Comparison of ENCODE assay signal across 17 cellular contexts in genomic region chr14:58198086-58198485, GRCh38. TPM values are rescaled to one million over a fixed set of nuclear protein-coding genes. Genes with fewer than 3 reads are reported as not detected.
DNase-seq lines count a peak whose midpoint lies in the region; ATAC-seq and TF ChIP-seq lines count a peak whose summit lies in the region.
"Had no signal": no experiment of that assay in that cellular context is flagged by ENCODE, and none has a peak within 500 bp of the region (broad histone marks: within the 10 kb centered on the region; RNA-seq: fewer than 3 reads in every experiment).

No MANE protein-coding gene starts in this region.

- POLR2A ChIA-PET in activated CD4-positive, alpha-beta memory T cell treated with anti-CD3 and anti-CD28 coated beads for 36 hours (lab: Charles Lee), result interaction anchor here (0.6 kb wide), 1 partner anchor 101 kb away, joined by 3 read pairs; no protein-coding TSS in a partner anchor
- POLR2A ChIA-PET in activated CD4-positive, alpha-beta memory T cell treated with anti-CD3 and anti-CD28 coated beads, Interleukin-2, amount 10 ng/mL, durations not matched to agents 7 days and 5 days (lab: Charles Lee), result interaction anchor here (1.2 to 3.1 kb wide), 2 partner anchors 15 to 46 kb away, joined by 4 to 16 read pairs; partner anchors contain the start of gene PSMA3
- POLR2A ChIA-PET in CD4-positive, alpha-beta T cell (lab: Charles Lee), result interaction anchor here (0.6 to 2.7 kb wide), 2 partner anchors 100 to 1265 kb away, joined by 3 to 43 read pairs; partner anchors contain the start of gene ARID4A
- POLR2A ChIA-PET in T-cell (lab: Charles Lee), result interaction anchor here (0.6 to 1.1 kb wide), 4 partner anchors 10 to 903 kb away, joined by 4 to 6 read pairs (median 4); no protein-coding TSS in a partner anchor
- POLR2A ChIA-PET in naive thymus-derived CD8-positive, alpha-beta T cell (lab: Charles Lee), result interaction anchor here (0.6 to 4.3 kb wide), 4 partner anchors 17 to 929 kb away, joined by 3 to 28 read pairs (median 6); partner anchors contain the start of genes AP5M1, ARID4A, EXOC5 and KIAA0586

- H3K36me3 Mint-ChIP-seq in activated CD4-positive, alpha-beta memory T cell treated with anti-CD3 and anti-CD28 coated beads for 36 hours, result no peaks in the 10 kb centered on the region
- no peaks in the 10 kb centered on the region for H3K36me3 Mint-ChIP-seq in activated CD4-positive, alpha-beta memory T cell treated with anti-CD3 and anti-CD28 coated beads, Interleukin-2, amount 10 ng/mL, durations not matched to agents 7 days and 5 days (ENCODE audit: low read depth)
- H3K36me3 Mint-ChIP-seq in CD4-positive, alpha-beta T cell (ENCODE audit: low read depth), result peaks cover 15% of the 10 kb centered on the region
- H3K36me3 Mint-ChIP-seq in T-cell (no peaks in the 10 kb centered on the region), glutamatergic neuron (ENCODE audit: unreplicated experiment) (no peaks in the 10 kb centered on the region)
- H3K36me3 Mint-ChIP-seq in naive thymus-derived CD8-positive, alpha-beta T cell, result peaks cover 0 to 5% (median 0%) of the 10 kb centered on the region in 3 donors

- no peak for ATAC-seq in CD4-positive, alpha-beta T cell (ENCODE audit: poor library complexity)
- ATAC-seq in T-cell (replicated peaks in 1 of 4) (no peak), GM21367 (IDR thresholded peaks at IDR 0.05; ENCODE audit: unreplicated experiment) (no peak), mucosa of descending colon (no peak)
- no peak for ATAC-seq in naive thymus-derived CD8-positive, alpha-beta T cell
- ATAC-seq: HCT116 had no signal

- H3K9me3 ChIP-seq in CD4-positive, alpha-beta T cell (ENCODE audit: control insufficient read depth, low read length), result no peaks in the 10 kb centered on the region
- no peaks in the 10 kb centered on the region for H3K9me3 ChIP-seq in mucosa of descending colon
- H3K9me3 ChIP-seq: BLaER1, Caco-2 had no signal

- H3K4me3 Mint-ChIP-seq in activated CD4-positive, alpha-beta memory T cell treated with anti-CD3 and anti-CD28 coated beads for 36 hours, result peak overlapping the region; percentile 10
- no peak overlapping the region for H3K4me3 Mint-ChIP-seq in activated CD4-positive, alpha-beta memory T cell treated with anti-CD3 and anti-CD28 coated beads, Interleukin-2, amount 10 ng/mL, durations not matched to agents 7 days and 5 days
- H3K4me3 Mint-ChIP-seq in CD4-positive, alpha-beta T cell, result peak overlapping the region; percentile 92
- H3K4me3 Mint-ChIP-seq in T-cell (peak overlapping the region in 2 of 3 donors; percentile 10 to 96), glutamatergic neuron (ENCODE audit: unreplicated experiment) (no peak overlapping the region)
- H3K4me3 Mint-ChIP-seq in naive thymus-derived CD8-positive, alpha-beta T cell, result peak overlapping the region in 7 of 10 donors; percentile 6 to 68 (median 42)

- no peaks in the 10 kb centered on the region for H3K36me3 ChIP-seq in mucosa of descending colon (ENCODE audit: low read depth)

- no peak for DNase-seq in activated CD4-positive, alpha-beta memory T cell treated with anti-CD3 and anti-CD28 coated beads for 36 hours
- no peak for DNase-seq in activated CD4-positive, alpha-beta memory T cell treated with anti-CD3 and anti-CD28 coated beads, Interleukin-2, amount 10 ng/mL, durations not matched to agents 7 days and 5 days
- DNase-seq in CD4-positive, alpha-beta T cell, result no peak
- peak in 1 of 34 experiments; percentile 1 for DNase-seq in T-cell
- DNase-seq in naive thymus-derived CD8-positive, alpha-beta T cell, result peak in 2 of 10 donors; percentile 4 to 17
- DNase-seq in mucosa of descending colon, result no peak
- DNase-seq in glutamatergic neuron, result no peak
- DNase-seq: Caco-2, DMS53, NCI-H1092, NCI-H226, NCI-H526 treated with DMSO at 0.1 percent for 48 hours, OCI-M1 had no signal

- H3K9me3 Mint-ChIP-seq in activated CD4-positive, alpha-beta memory T cell treated with anti-CD3 and anti-CD28 coated beads for 36 hours, result no peaks in the 10 kb centered on the region
- H3K9me3 Mint-ChIP-seq in activated CD4-positive, alpha-beta memory T cell treated with anti-CD3 and anti-CD28 coated beads, Interleukin-2, amount 10 ng/mL, durations not matched to agents 7 days and 5 days, result no peaks in the 10 kb centered on the region
- H3K9me3 Mint-ChIP-seq in CD4-positive, alpha-beta T cell, result no peaks in the 10 kb centered on the region
- no peaks in the 10 kb centered on the region for H3K9me3 Mint-ChIP-seq in T-cell
- no peaks in the 10 kb centered on the region for H3K9me3 Mint-ChIP-seq in naive thymus-derived CD8-positive, alpha-beta T cell
- peaks cover 7% of the 10 kb centered on the region for H3K9me3 Mint-ChIP-seq in glutamatergic neuron (ENCODE audit: unreplicated experiment)

- no peaks in the 10 kb centered on the region for H3K27me3 ChIP-seq in CD4-positive, alpha-beta T cell (ENCODE audit: control insufficient read depth, insufficient read depth, low read length)
- H3K27me3 ChIP-seq: BLaER1 had no signal

- H3K27me3 Mint-ChIP-seq in activated CD4-positive, alpha-beta memory T cell treated with anti-CD3 and anti-CD28 coated beads for 36 hours, result no peaks in the 10 kb centered on the region
- H3K27me3 Mint-ChIP-seq in activated CD4-positive, alpha-beta memory T cell treated with anti-CD3 and anti-CD28 coated beads, Interleukin-2, amount 10 ng/mL, durations not matched to agents 7 days and 5 days, result no peaks in the 10 kb centered on the region
- no peaks in the 10 kb centered on the region for H3K27me3 Mint-ChIP-seq in CD4-positive, alpha-beta T cell
- peaks cover 0 to 4% of the 10 kb centered on the region in 2 donors for H3K27me3 Mint-ChIP-seq in T-cell
- peaks cover 0 to 4% (median 0%) of the 10 kb centered on the region in 5 donors for H3K27me3 Mint-ChIP-seq in naive thymus-derived CD8-positive, alpha-beta T cell
- H3K27me3 Mint-ChIP-seq in glutamatergic neuron (ENCODE audit: unreplicated experiment), result peaks cover 6% of the 10 kb centered on the region

- no peak overlapping the region for H3K27ac ChIP-seq in CD4-positive, alpha-beta T cell (ENCODE audit: low read depth, low read length)
- H3K27ac ChIP-seq: 22Rv1, BLaER1 had no signal

- TF ChIP-seq CTCF in CD4-positive, alpha-beta T cell (IDR thresholded peaks at IDR 0.05), result no peak
- TF ChIP-seq CTCF in mucosa of descending colon (IDR thresholded peaks at IDR 0.05) (no peak), glutamatergic neuron (IDR thresholded peaks at IDR 0.05; ENCODE audit: partially characterized antibody, unreplicated experiment) (no peak)

- H3K4me1 ChIP-seq in mucosa of descending colon (ENCODE audit: low read depth), result peaks cover 21% of the 10 kb centered on the region
- H3K4me1 ChIP-seq: Caco-2 had no signal

- intact Hi-C loops in activated CD4-positive, alpha-beta memory T cell treated with anti-CD3 and anti-CD28 coated beads for 36 hours (cut with micrococcal nuclease), result loop anchor here (2.0 to 5.0 kb wide), 2 partner anchors 46 to 807 kb away; partner anchors contain the start of genes ARMH4 and NAA30
- intact Hi-C loops in CD4-positive, alpha-beta T cell (cut with DNase I, micrococcal nuclease), result loop anchor here in 1 of 2 experiments (2.0 to 5.0 kb wide), 3 partner anchors 229 to 989 kb away; partner anchors contain the start of genes DAAM1, KIAA0586, NAA30 and TIMM9
- intact Hi-C loops in mucosa of descending colon (cut with DNase I, micrococcal nuclease), result no loop called here

- CTCF ChIA-PET in activated CD4-positive, alpha-beta memory T cell treated with anti-CD3 and anti-CD28 coated beads for 36 hours (lab: Charles Lee), result interaction anchor here (0.6 to 0.7 kb wide), 2 partner anchors 32 to 71 kb away, joined by 3 read pairs; no protein-coding TSS in a partner anchor
- CTCF ChIA-PET in activated CD4-positive, alpha-beta memory T cell treated with anti-CD3 and anti-CD28 coated beads, Interleukin-2, amount 10 ng/mL, durations not matched to agents 7 days and 5 days (lab: Charles Lee), result no interaction called here
- CTCF ChIA-PET in CD4-positive, alpha-beta T cell (lab: Charles Lee), result no interaction called here
- CTCF ChIA-PET in T-cell (lab: Charles Lee), result interaction anchor here in 1 of 2 donors (0.6 kb wide), 1 partner anchor 202 kb away, joined by 5 read pairs; no protein-coding TSS in a partner anchor

- H3K4me1 Mint-ChIP-seq in activated CD4-positive, alpha-beta memory T cell treated with anti-CD3 and anti-CD28 coated beads for 36 hours (ENCODE audit: low read depth), result peaks cover 29% of the 10 kb centered on the region
- H3K4me1 Mint-ChIP-seq in activated CD4-positive, alpha-beta memory T cell treated with anti-CD3 and anti-CD28 coated beads, Interleukin-2, amount 10 ng/mL, durations not matched to agents 7 days and 5 days, result peaks cover 37% of the 10 kb centered on the region
- peaks cover 40% of the 10 kb centered on the region for H3K4me1 Mint-ChIP-seq in CD4-positive, alpha-beta T cell (ENCODE audit: low read depth)
- H3K4me1 Mint-ChIP-seq in T-cell (peaks cover 38 to 47% (median 41%) of the 10 kb centered on the region in 3 donors), glutamatergic neuron (ENCODE audit: low read depth, unreplicated experiment) (peaks cover 6% of the 10 kb centered on the region)
- peaks cover 13 to 41% (median 30%) of the 10 kb centered on the region in 4 donors for H3K4me1 Mint-ChIP-seq in naive thymus-derived CD8-positive, alpha-beta T cell

- H3K4me3 ChIP-seq in mucosa of descending colon, result no peak overlapping the region

- no peak overlapping the region for H3K27ac Mint-ChIP-seq in activated CD4-positive, alpha-beta memory T cell treated with anti-CD3 and anti-CD28 coated beads for 36 hours
- no peak overlapping the region for H3K27ac Mint-ChIP-seq in activated CD4-positive, alpha-beta memory T cell treated with anti-CD3 and anti-CD28 coated beads, Interleukin-2, amount 10 ng/mL, durations not matched to agents 7 days and 5 days
- H3K27ac Mint-ChIP-seq in CD4-positive, alpha-beta T cell, result peak overlapping the region; percentile 95
- H3K27ac Mint-ChIP-seq in T-cell (peak overlapping the region; percentile 56 to 94), glutamatergic neuron (ENCODE audit: unreplicated experiment) (no peak overlapping the region)
- peak overlapping the region in 7 of 10 donors; percentile 53 to 98 (median 74) for H3K27ac Mint-ChIP-seq in naive thymus-derived CD8-positive, alpha-beta T cell

RNA-seq across cellular contexts. Expression of gene ACTR10, which starts 1.9 kb away (rescaled TPM):
- 10 to 100 TPM; 45.3 to 47.0 TPM for total RNA-seq in activated CD4-positive, alpha-beta memory T cell treated with anti-CD3 and anti-CD28 coated beads for 36 hours
- 10 to 100 TPM; 42.3 to 49.2 TPM for total RNA-seq in activated CD4-positive, alpha-beta memory T cell treated with anti-CD3 and anti-CD28 coated beads, Interleukin-2, amount 10 ng/mL, durations not matched to agents 7 days and 5 days
- 10 to 100 TPM; 38.8 to 43.6 TPM for total RNA-seq in CD4-positive, alpha-beta T cell
- 10 to 100 TPM; 36.7 to 49.7 (median 42.3) TPM for total RNA-seq in T-cell
- total RNA-seq in naive thymus-derived CD8-positive, alpha-beta T cell, result 10 to 100 TPM; 54.9 to 69.5 TPM
- 10 to 100 TPM; 80.3 to 87.2 (median 84.7) TPM for polyA plus RNA-seq in naive thymus-derived CD8-positive, alpha-beta T cell
- total RNA-seq in mucosa of descending colon, result 10 to 100 TPM; 53.1 to 56.5 (median 54.1) TPM
- 120 TPM for total RNA-seq in glutamatergic neuron (ENCODE audit: unreplicated experiment)

RNA-seq across cellular contexts. Expression of gene ARMH4, which starts 46.1 kb away (rescaled TPM):
- under 1 TPM in 1 of 2 experiments, not detected in 1; 0.29 TPM for total RNA-seq in activated CD4-positive, alpha-beta memory T cell treated with anti-CD3 and anti-CD28 coated beads for 36 hours
- not detected for total RNA-seq in activated CD4-positive, alpha-beta memory T cell treated with anti-CD3 and anti-CD28 coated beads, Interleukin-2, amount 10 ng/mL, durations not matched to agents 7 days and 5 days
- total RNA-seq in CD4-positive, alpha-beta T cell, result not detected
- total RNA-seq in T-cell (not detected), mucosa of descending colon (1 to 10 TPM; 1.3 to 6.9 (median 3.5) TPM), glutamatergic neuron (ENCODE audit: unreplicated experiment) (57.1 TPM)
- total RNA-seq in naive thymus-derived CD8-positive, alpha-beta T cell, result not detected
- polyA plus RNA-seq in naive thymus-derived CD8-positive, alpha-beta T cell, result not detected

RNA-seq across cellular contexts. Expression of gene PSMA3, which starts 46.6 kb away (rescaled TPM):
- total RNA-seq in activated CD4-positive, alpha-beta memory T cell treated with anti-CD3 and anti-CD28 coated beads for 36 hours, result 100 to 1,000 TPM; 349 to 355 TPM
- total RNA-seq in activated CD4-positive, alpha-beta memory T cell treated with anti-CD3 and anti-CD28 coated beads, Interleukin-2, amount 10 ng/mL, durations not matched to agents 7 days and 5 days, result 100 to 1,000 TPM; 243 to 259 TPM
- total RNA-seq in CD4-positive, alpha-beta T cell, result 100 to 1,000 TPM; 104 to 108 TPM
- total RNA-seq in T-cell (100 to 1,000 TPM in 2 of 5 donors, 10 to 100 TPM in 3; 75.5 to 139 (median 99.7) TPM), mucosa of descending colon (100 to 1,000 TPM in 2 of 3 donors, 10 to 100 TPM in 1; 93.2 to 124 (median 105) TPM), glutamatergic neuron (ENCODE audit: unreplicated experiment) (116 TPM)
- 100 to 1,000 TPM; 136 to 140 TPM for total RNA-seq in naive thymus-derived CD8-positive, alpha-beta T cell
- 100 to 1,000 TPM; 135 to 144 (median 142) TPM for polyA plus RNA-seq in naive thymus-derived CD8-positive, alpha-beta T cell

Comparison
In these comparisons a context has a peak if more than half of its experiments do, and no peak if none do; other contexts are left out.
1. H3K4me3 Mint-ChIP-seq: peak in activated CD4-positive, alpha-beta memory T cell treated with anti-CD3 and anti-CD28 coated beads for 36 hours (single experiment), CD4-positive, alpha-beta T cell (single experiment), T-cell (2 of 3) and naive thymus-derived CD8-positive, alpha-beta T cell (7 of 10); none in activated CD4-positive, alpha-beta memory T cell treated with anti-CD3 and anti-CD28 coated beads, Interleukin-2, amount 10 ng/mL, durations not matched to agents 7 days and 5 days (single experiment) and glutamatergic neuron (single experiment).
2. H3K27ac Mint-ChIP-seq: peak in CD4-positive, alpha-beta T cell (single experiment), T-cell (2 of 2) and naive thymus-derived CD8-positive, alpha-beta T cell (7 of 10); none in activated CD4-positive, alpha-beta memory T cell treated with anti-CD3 and anti-CD28 coated beads for 36 hours (single experiment), activated CD4-positive, alpha-beta memory T cell treated with anti-CD3 and anti-CD28 coated beads, Interleukin-2, amount 10 ng/mL, durations not matched to agents 7 days and 5 days (single experiment) and glutamatergic neuron (single experiment).